Comparison of ENCODE assay signal across 16 cellular contexts in genomic region chr9:105308448-105309412, GRCh38.
DNase-seq lines count a peak whose midpoint lies in the region; ATAC-seq, FAIRE-seq and TF ChIP-seq lines count a peak whose summit lies in the region.
"Had no signal": no experiment of that assay in that cellular context is flagged by ENCODE, and none has a peak within 500 bp of the region (broad histone marks: within the 10 kb centered on the region; RNA-seq: fewer than 3 reads in every experiment).

No MANE protein-coding gene starts in this region.

- no peak for TF ChIP-seq POLR2A in GM12892 (IDR thresholded peaks at IDR 0.05; ENCODE audit: low read depth, low read length)

- WGBS in hepatocyte (ENCODE audit: low lambda C conversion rate, missing lambda C conversion rate), result 85% methylated on average over 10 of the region's 10 CpGs

- no peaks in the 10 kb centered on the region for H3K27me3 Mint-ChIP-seq in Caco-2 (ENCODE audit: insufficient read depth, unreplicated experiment)
- H3K27me3 Mint-ChIP-seq: T-cell had no signal

- no peak overlapping the region for H3K4me2 ChIP-seq in hepatocyte

- no peak overlapping the region for H2AFZ ChIP-seq in hepatocyte

- intact Hi-C loops in Caco-2 (cut with micrococcal nuclease; ENCODE audit: unreplicated experiment), result no loop called here

- TF ChIP-seq CTCF in hepatocyte (IDR thresholded peaks at IDR 0.05; ENCODE audit: poor library complexity) (no peak), Caco-2 (IDR thresholded peaks at IDR 0.05; ENCODE audit: insufficient read depth in 1 of 2, low read depth in 1 of 2, low read length in 1 of 2, severe bottlenecking in 1 of 2, unreplicated experiment in 1 of 2) (no peak)

- DNase-seq in GM12892 (ENCODE audit: insufficient read length) (no peak), NCI-H748 treated with DMSO at 0.1 percent for 48 hours (lab: John Stamatoyannopoulos, UW) (peak; percentile 60), hepatocyte (ENCODE audit: low spot score) (no peak), pulmonary artery endothelial cell (ENCODE audit: low read depth, low spot score) (peak; percentile 26), T1000 (lab: John Stamatoyannopoulos, UW) (no peak), Caco-2 (no peak), 8988T (no peak)
- DNase-seq: activated effector memory CD4-positive, alpha-beta T cell treated with anti-CD3 and anti-CD28 coated beads, Interleukin-2, amount 50 U/mL, for 16 hours; AML-193; amniotic stem cell; MM.1S; T-cell had no signal

- CTCF ChIA-PET in Caco-2 (lab: Charles Lee), result no interaction called here

- H3K36me3 ChIP-seq in hepatocyte (replicated peaks; ENCODE audit: insufficient read depth, low read depth) (no peaks in the 10 kb centered on the region), Caco-2 (ENCODE audit: control insufficient read depth, insufficient read depth, low read length) (no peaks in the 10 kb centered on the region)
- H3K36me3 ChIP-seq: right atrium auricular region had no signal

- H3K27me3 ChIP-seq in hepatocyte, result no peaks in the 10 kb centered on the region
- no peaks in the 10 kb centered on the region for H3K27me3 ChIP-seq in Caco-2 (replicated peaks; ENCODE audit: control insufficient read depth, insufficient read depth, low read length)
- H3K27me3 ChIP-seq: right atrium auricular region had no signal

- peaks cover 5% of the 10 kb centered on the region for H3K4me1 ChIP-seq in hepatocyte (ENCODE audit: insufficient read depth)
- H3K4me1 ChIP-seq in Caco-2, result peaks cover 30% of the 10 kb centered on the region
- H3K4me1 ChIP-seq: right atrium auricular region had no signal

- peaks cover 27% of the 10 kb centered on the region for H3K4me1 Mint-ChIP-seq in Caco-2 (ENCODE audit: low read depth, unreplicated experiment)

- peak overlapping the region; percentile 29 for H3K27ac ChIP-seq in hepatocyte
- H3K27ac ChIP-seq: right atrium auricular region had no signal

- no peak overlapping the region for H3K27ac Mint-ChIP-seq in Caco-2 (ENCODE audit: unreplicated experiment)
- H3K27ac Mint-ChIP-seq: T-cell had no signal

- ATAC-seq in GM18868 (IDR thresholded peaks at IDR 0.05; ENCODE audit: unreplicated experiment), result no peak
- ATAC-seq: HepG2, T-cell had no signal

- H3K79me2 ChIP-seq in hepatocyte, result peaks cover 38% of the 10 kb centered on the region

- H3K9me3 Mint-ChIP-seq in Caco-2 (ENCODE audit: unreplicated experiment), result no peaks in the 10 kb centered on the region
- H3K9me3 Mint-ChIP-seq: nephron, T-cell had no signal

- H4K20me1 ChIP-seq in hepatocyte (ENCODE audit: insufficient read depth, poor library complexity, severe bottlenecking), result no peaks in the 10 kb centered on the region

- H3K4me3 ChIP-seq in hepatocyte (no peak overlapping the region), Caco-2 (ENCODE audit: low read depth, low read length) (no peak overlapping the region)
- H3K4me3 ChIP-seq: right atrium auricular region had no signal

- H3K4me3 Mint-ChIP-seq in Caco-2 (ENCODE audit: unreplicated experiment), result no peak overlapping the region
- H3K4me3 Mint-ChIP-seq: nephron, T-cell had no signal

- H3K9me3 ChIP-seq in hepatocyte (ENCODE audit: low read depth) (no peaks in the 10 kb centered on the region), Caco-2 (no peaks in the 10 kb centered on the region)
- H3K9me3 ChIP-seq: right atrium auricular region had no signal

- H3K36me3 Mint-ChIP-seq in Caco-2 (ENCODE audit: insufficient read depth, unreplicated experiment), result no peaks in the 10 kb centered on the region

- no peaks in the 10 kb centered on the region for H3K9me2 ChIP-seq in hepatocyte (replicated peaks; ENCODE audit: insufficient read depth)

- POLR2A ChIA-PET in Caco-2 (lab: Charles Lee), result no interaction called here

- no TSS peak for BruUV-seq in Caco-2 (replicated peaks; lab: Mats Ljungman, UMichigan)

- peak; percentile 46 for FAIRE-seq in GM12892 (lab: Jason Lieb, UNC)
- FAIRE-seq: HepG2 had no signal

Comparison
In these comparisons a context has a peak if more than half of its experiments do, and no peak if none do; other contexts are left out.
1. DNase-seq: peak in NCI-H748 treated with DMSO at 0.1 percent for 48 hours (single experiment) and pulmonary artery endothelial cell (single experiment); none in GM12892 (single experiment), hepatocyte (single experiment), T1000 (single experiment), Caco-2 (0 of 2) and 8988T (single experiment).